25 cellular contexts compared by ENCODE assay signal in genomic region chr12:56781726-56782125, GRCh38. TPM values are rescaled to one million over a fixed set of nuclear protein-coding genes. Genes with fewer than 3 reads are reported as not detected.
"Had no signal": no experiment of that assay in that cellular context is flagged by ENCODE, and none has a peak within 500 bp of the region (broad histone marks: within the 10 kb centered on the region; RNA-seq: fewer than 3 reads in every experiment).

No MANE protein-coding gene starts in this region.

- ATAC-seq: T-helper 17 cell, WTC11 had no signal

- H3K36me3 ChIP-seq: adrenal gland, Peyer's patch had no signal

- H3K4me3 ChIP-seq: adrenal gland, Peyer's patch had no signal

- H3K36me3 Mint-ChIP-seq: activated naive CD8-positive, alpha-beta T cell treated with anti-CD3 and anti-CD28 coated beads, Interleukin-2, amount 10 ng/mL, durations not matched to agents 7 days and 5 days had no signal

- H3K9me3 ChIP-seq: adrenal gland, Peyer's patch had no signal

- H3K4me1 Mint-ChIP-seq: activated naive CD8-positive, alpha-beta T cell treated with anti-CD3 and anti-CD28 coated beads, Interleukin-2, amount 10 ng/mL, durations not matched to agents 7 days and 5 days; T-helper 17 cell had no signal

- H3K4me3 Mint-ChIP-seq: activated naive CD8-positive, alpha-beta T cell treated with anti-CD3 and anti-CD28 coated beads, Interleukin-2, amount 10 ng/mL, durations not matched to agents 7 days and 5 days; T-helper 17 cell; WTC11 had no signal

- H3K27ac Mint-ChIP-seq: activated naive CD8-positive, alpha-beta T cell treated with anti-CD3 and anti-CD28 coated beads, Interleukin-2, amount 10 ng/mL, durations not matched to agents 7 days and 5 days; activated T-helper 2 cell treated with anti-CD3 and anti-CD28 coated beads, Interferon-gamma antibody, Interleukin-2, Interleukin-4, amounts not matched to agents 10 μg/mL and 5 μg/mL and 100 μg/mL, durations not matched to agents 14 hours and 24 hours and 36 hours; T-helper 17 cell; WTC11 had no signal

- H3K4me1 ChIP-seq: adrenal gland, Peyer's patch had no signal

- H3K27me3 ChIP-seq: adrenal gland, Peyer's patch had no signal

- H3K9me3 Mint-ChIP-seq: activated naive CD8-positive, alpha-beta T cell treated with anti-CD3 and anti-CD28 coated beads, Interleukin-2, amount 10 ng/mL, durations not matched to agents 7 days and 5 days; activated T-helper 2 cell treated with anti-CD3 and anti-CD28 coated beads, Interferon-gamma antibody, Interleukin-2, Interleukin-4, amounts not matched to agents 10 μg/mL and 5 μg/mL and 100 μg/mL, durations not matched to agents 14 hours and 24 hours and 36 hours had no signal

- DNase-seq: activated CD4-positive, alpha-beta T cell treated with anti-CD3 and anti-CD28 coated beads for 48 hours; activated CD4-positive, alpha-beta T cell treated with anti-CD3 and anti-CD28 coated beads, Interleukin-2, amount 50 U/mL, for 48 hours; activated CD4-positive, CD25-positive, alpha-beta regulatory T cell treated with anti-CD3 and anti-CD28 coated beads, Interleukin-2, amount 50 U/mL, for 72 hours; activated gamma-delta T cell treated with Interleukin-2 at 50 U/mL for 16 hours; activated naive CD4-positive, alpha-beta T cell treated with anti-CD3 and anti-CD28 coated beads, Interleukin-2, amount 50 U/mL, for 16 hours; activated naive CD8-positive, alpha-beta T cell treated with anti-CD3 and anti-CD28 coated beads, Interleukin-2, amount 10 ng/mL, durations not matched to agents 7 days and 5 days; activated T-cell treated with anti-CD3 and anti-CD28 coated beads for 4 hours; activated T-cell treated with anti-CD3 and anti-CD28 coated beads, Interleukin-2, amount 50 U/mL, for 48 hours; adrenal gland; anterior cingulate cortex; cerebellar nuclear complex; Karpas-422; NCI-H1105 treated with DMSO at 0.1 percent for 48 hours; NCI-H1436 treated with DMSO at 0.1 percent for 48 hours; NCI-H187; NCI-H2081; NCI-H510A treated with DMSO at 0.1 percent for 48 hours; NCI-H69; Peyer's patch; SHP77; T-helper 17 cell; T-helper 9 cell had no signal

- H3K27ac ChIP-seq: adrenal gland, Peyer's patch had no signal

RNA-seq across cellular contexts. Expression of gene HSD17B6, which starts 18.6 kb away (rescaled TPM):
- total RNA-seq: cardiac septum had no signal
